ENCODE assay signal across 22 cellular contexts in the genomic region with DNA sequence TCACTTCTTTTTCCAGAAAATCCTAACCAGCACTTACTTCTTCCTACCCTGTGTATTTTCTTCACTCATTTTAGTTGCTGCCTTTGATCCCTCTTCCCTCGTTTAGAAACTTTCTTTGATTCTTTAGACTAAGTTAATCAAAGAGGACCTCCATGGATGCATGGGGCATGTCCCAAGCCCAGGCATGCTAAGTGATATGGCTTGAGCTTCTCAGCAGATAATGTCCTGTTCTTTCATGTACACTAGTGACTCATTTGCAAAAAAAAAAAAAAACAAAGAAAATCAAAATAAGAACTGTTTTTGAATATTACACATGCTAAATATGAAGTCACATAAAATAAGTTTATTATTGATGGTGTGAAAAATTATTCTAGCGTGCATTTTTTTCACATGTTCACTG.
"Had no signal": no experiment of that assay in that cellular context is flagged by ENCODE, and none has a peak within 500 bp of the region (broad histone marks: within the 10 kb centered on the region; RNA-seq: fewer than 3 reads in every experiment).

No MANE protein-coding gene starts in this region.

- H3K27ac Mint-ChIP-seq: activated B cell treated with CpG ODN at 0.5 μM for 24 hours; activated CD8-positive, alpha-beta T cell treated with anti-CD3 and anti-CD28 coated beads for 36 hours; activated naive CD8-positive, alpha-beta T cell; activated T-helper 17 cell treated with anti-CD3 and anti-CD28 coated beads, Interleukin-2, amount 50 U/mL, for 72 hours; effector memory CD8-positive, alpha-beta T cell had no signal

- DNase-seq: activated B cell treated with CpG ODN at 0.5 μM for 24 hours; activated CD4-positive, alpha-beta T cell treated with anti-CD3 and anti-CD28 coated beads for 48 hours; activated CD4-positive, alpha-beta T cell treated with anti-CD3 and anti-CD28 coated beads, Interleukin-2, amount 50 U/mL, for 1 hour; activated CD8-positive, alpha-beta memory T cell treated with anti-CD3 and anti-CD28 coated beads for 24 hours; activated effector memory CD4-positive, alpha-beta T cell treated with Interleukin-2 at 50 U/mL for 16 hours; activated gamma-delta T cell treated with Interleukin-2 at 50 U/mL for 16 hours; activated naive CD4-positive, alpha-beta T cell treated with anti-CD3 and anti-CD28 coated beads, Interleukin-2, amount 50 U/mL, for 16 hours; activated naive CD4-positive, alpha-beta T cell treated with Interleukin-2 at 50 U/mL for 16 hours; activated T-cell treated with anti-CD3 and anti-CD28 coated beads, Interleukin-2, amount 50 U/mL, for 4 hours; cortex of kidney; dermis blood vessel endothelial cell; effector CD4-positive, alpha-beta T cell; effector memory CD8-positive, alpha-beta T cell; esophagus squamous epithelium; T-helper 1 cell had no signal

- H3K4me1 ChIP-seq: adrenal gland, body of pancreas, esophagus squamous epithelium had no signal

- H3K4me3 ChIP-seq: adrenal gland, body of pancreas, esophagus squamous epithelium had no signal

- ATAC-seq: activated CD4-positive, CD25-positive, alpha-beta regulatory T cell treated with anti-CD3 and anti-CD28 coated beads, Interleukin-2, amount 50 U/mL, for 24 hours; activated CD8-positive, alpha-beta T cell treated with anti-CD3 and anti-CD28 coated beads for 36 hours; activated T-cell treated with anti-CD3 and anti-CD28 coated beads, Interleukin-2, amount 50 U/mL, for 4 hours; activated T-helper 17 cell treated with anti-CD3 and anti-CD28 coated beads, Interleukin-2, amount 50 U/mL, for 72 hours; body of pancreas; effector memory CD8-positive, alpha-beta T cell had no signal

- H3K4me3 Mint-ChIP-seq: activated B cell treated with CpG ODN at 0.5 μM for 24 hours; activated CD8-positive, alpha-beta T cell treated with anti-CD3 and anti-CD28 coated beads for 36 hours; activated naive CD8-positive, alpha-beta T cell; activated T-cell treated with anti-CD3 and anti-CD28 coated beads, Interleukin-2, amount 50 U/mL, for 4 hours; activated T-helper 17 cell treated with anti-CD3 and anti-CD28 coated beads, Interleukin-2, amount 50 U/mL, for 72 hours; central memory CD8-positive, alpha-beta T cell; effector memory CD8-positive, alpha-beta T cell had no signal

- H3K4me1 Mint-ChIP-seq: activated B cell treated with CpG ODN at 0.5 μM for 24 hours; activated T-helper 17 cell treated with anti-CD3 and anti-CD28 coated beads, Interleukin-2, amount 50 U/mL, for 72 hours; central memory CD8-positive, alpha-beta T cell had no signal

- H3K9me3 ChIP-seq: adrenal gland, body of pancreas, esophagus squamous epithelium had no signal

- H3K27me3 ChIP-seq: adrenal gland, body of pancreas, esophagus squamous epithelium had no signal

- H3K36me3 ChIP-seq: adrenal gland, esophagus squamous epithelium had no signal

- H3K36me3 Mint-ChIP-seq: activated naive CD8-positive, alpha-beta T cell had no signal

- H3K27me3 Mint-ChIP-seq: activated B cell treated with CpG ODN at 0.5 μM for 24 hours; activated naive CD8-positive, alpha-beta T cell; central memory CD8-positive, alpha-beta T cell; effector memory CD8-positive, alpha-beta T cell had no signal
